Comparison of ENCODE assay signal across 8 cellular contexts in genomic region chr7:44637788-44638594, GRCh38. TPM values are rescaled to one million over a fixed set of nuclear protein-coding genes. Genes with fewer than 3 reads are reported as not detected.
DNase-seq lines count a peak whose midpoint lies in the region; ATAC-seq and TF ChIP-seq lines count a peak whose summit lies in the region.

No MANE protein-coding gene starts in this region.

- peak overlapping the region; percentile 96 for H3K27ac ChIP-seq in PC-9

- H3K9me3 ChIP-seq in PC-9 (ENCODE audit: insufficient read depth, low read depth) = no peaks in the 10 kb centered on the region

- TF ChIP-seq CTCF in PC-9 (conservative IDR thresholded peaks at IDR 0.05) = no peak

- POLR2A ChIA-PET in PC-9 (lab: Charles Lee; ENCODE audit: unreplicated experiment) = interaction anchor here (0.6 kb wide), 1 partner anchor 69 kb away, joined by 3 read pairs; no protein-coding TSS in a partner anchor

- intact Hi-C loops in PC-9 (cut with micrococcal nuclease; ENCODE audit: unreplicated experiment) = loop anchor here (2.0 kb wide), 2 partner anchors 75 to 159 kb away; partner anchors contain the start of gene PPIA
- intact Hi-C loops in head of caudate nucleus (cut with DNase I) = no loop called here

- no peaks in the 10 kb centered on the region for H4K20me1 ChIP-seq in PC-9 (ENCODE audit: insufficient read depth)

- ATAC-seq in GM18517 (IDR thresholded peaks at IDR 0.05; ENCODE audit: unreplicated experiment) (peak; percentile 57), HG02884 (IDR thresholded peaks at IDR 0.05; ENCODE audit: unreplicated experiment) (peak; percentile 43)

- no peak overlapping the region for H3K4me3 ChIP-seq in PC-9

- H2AFZ ChIP-seq in PC-9 = no peak overlapping the region

- no peaks in the 10 kb centered on the region for H3K9me2 ChIP-seq in PC-9 (ENCODE audit: insufficient read depth)

- H3K36me3 ChIP-seq in PC-9 (ENCODE audit: low read depth) = peaks cover 11% of the 10 kb centered on the region

- BruUV-seq in PC-9 (replicated peaks; lab: Mats Ljungman, UMichigan) = no TSS peak

- H3K4me2 ChIP-seq in PC-9 = peak overlapping the region; percentile 67

- H3K4me1 ChIP-seq in PC-9 (replicated peaks; ENCODE audit: insufficient read depth) = peaks cover 76% of the 10 kb centered on the region

- peaks cover 70% of the 10 kb centered on the region for H3F3A ChIP-seq in PC-9 (ENCODE audit: insufficient read depth, low read depth)

- no peaks in the 10 kb centered on the region for H3K27me3 ChIP-seq in PC-9 (ENCODE audit: insufficient read depth, low read depth)

- CTCF ChIA-PET in PC-9 (lab: Charles Lee) = interaction anchor here (1.2 kb wide), 1 partner anchor 15 kb away, joined by 3 read pairs; no protein-coding TSS in a partner anchor

- H3K79me2 ChIP-seq in PC-9 (ENCODE audit: low read depth) = peaks cover 55% of the 10 kb centered on the region

- DNase-seq in PC-9 = peak; percentile 65 to 93
- peak; percentile 63 for DNase-seq in activated T-helper 9 cell treated with anti-CD3 and anti-CD28 coated beads, Interleukin-2, amount 50 U/mL, for 16 hours (ENCODE audit: low read depth)
- DNase-seq in head of caudate nucleus = peak in 36 of 42 donors; percentile 27 to 88 (median 53)
- peak; percentile 54 to 63 for DNase-seq in stimulated activated CD4-positive, alpha-beta T cell treated with anti-CD3 and anti-CD28 coated beads, Interleukin-1b, Interleukin-23, amount 100 ng/mL, for 4 hours (ENCODE audit: low read depth in 2 of 2)
- DNase-seq in NCI-H1417 treated with DMSO at 0.1 percent for 48 hours (lab: John Stamatoyannopoulos, UW) = no peak
- DNase-seq in DMS 273 treated with DMSO at 0.1 percent for 48 hours (lab: John Stamatoyannopoulos, UW) = no peak

RNA-seq across cellular contexts. Expression of gene OGDH, which starts 31.6 kb away (rescaled TPM):
- 93.6 and 135 TPM in 2 replicates for total RNA-seq in PC-9 (2021)

RNA-seq across cellular contexts. Expression of gene TMED4, which starts 56.0 kb away (rescaled TPM):
- total RNA-seq in PC-9 (2021) = 134 and 161 TPM in 2 replicates

Comparison
In these comparisons a context has a peak if more than half of its experiments do, and no peak if none do; other contexts are left out.
1. DNase-seq: peak in PC-9 (2 of 2), activated T-helper 9 cell treated with anti-CD3 and anti-CD28 coated beads, Interleukin-2, amount 50 U/mL, for 16 hours (single experiment), head of caudate nucleus (36 of 42) and stimulated activated CD4-positive, alpha-beta T cell treated with anti-CD3 and anti-CD28 coated beads, Interleukin-1b, Interleukin-23, amount 100 ng/mL, for 4 hours (2 of 2); none in NCI-H1417 treated with DMSO at 0.1 percent for 48 hours (single experiment) and DMS 273 treated with DMSO at 0.1 percent for 48 hours (single experiment).